25 cellular contexts compared by ENCODE assay signal in genomic region chr4:14265651-14266050, GRCh38.
"Had no signal": no experiment of that assay in that cellular context is flagged by ENCODE, and none has a peak within 500 bp of the region (broad histone marks: within the 10 kb centered on the region; RNA-seq: fewer than 3 reads in every experiment).

No MANE protein-coding gene starts in this region.

- H3K9me3 ChIP-seq: colonic mucosa, esophagus squamous epithelium, gastrocnemius medialis, heart left ventricle, mucosa of descending colon, neutrophil, sigmoid colon, stomach, thyroid gland had no signal

- H3K27me3 ChIP-seq: colonic mucosa, esophagus squamous epithelium, gastrocnemius medialis, heart left ventricle, hepatocyte, neutrophil, sigmoid colon, stomach, thyroid gland had no signal

- H3K4me3 ChIP-seq: colonic mucosa, esophagus squamous epithelium, gastrocnemius medialis, heart left ventricle, hepatocyte, lung, mucosa of descending colon, sigmoid colon, stomach, thyroid gland had no signal

- H3K4me1 ChIP-seq: colonic mucosa, esophagus squamous epithelium, gastrocnemius medialis, parathyroid adenoma, sigmoid colon, stomach, thyroid gland had no signal

- ATAC-seq: gastrocnemius medialis; heart left ventricle; left lobe of liver; mucosa of descending colon; natural killer cell treated with Interleukin-12 subunit alpha and Interleukin-12 subunit beta and Interleukin-15 and Interleukin-18, amount 100 ng/mL, for 72 hours; right cardiac atrium; stimulated activated effector memory CD8-positive, alpha-beta T cell treated with anti-CD3 and anti-CD28 coated beads, Interleukin-12 subunit alpha, Interleukin-12 subunit beta, amount 100 ng/mL, for 72 hours had no signal

- DNase-seq: colonic mucosa; effector memory CD4-positive, alpha-beta T cell; erythroblast; esophagus squamous epithelium; gastrocnemius medialis; heart left ventricle; kidney; mesenchymal stem cell; mucosa of descending colon; naive B cell; right cardiac atrium; sigmoid colon; stimulated activated CD4-positive, alpha-beta T cell treated with anti-CD3 and anti-CD28 coated beads, Interleukin-2, amount 100 ng/mL, for 24 hours; stimulated activated CD4-positive, alpha-beta T cell treated with anti-CD3 and anti-CD28 coated beads, Interleukin-4, amount 100 ng/mL, for 24 hours; stimulated activated naive CD4-positive, alpha-beta T cell treated with Interleukin-2 at 50 U/mL for 16 hours; stomach; thyroid gland; trophoblast cell had no signal

- H3K36me3 ChIP-seq: colonic mucosa, esophagus squamous epithelium, gastrocnemius medialis, heart left ventricle, neutrophil, sigmoid colon, stomach, thyroid gland had no signal

- H3K27ac ChIP-seq: colonic mucosa, esophagus squamous epithelium, gastrocnemius medialis, heart left ventricle, hepatocyte, neutrophil, parathyroid adenoma, sigmoid colon, stomach, thyroid gland had no signal
